1 cellular context compared by ENCODE assay signal in the genomic region with DNA sequence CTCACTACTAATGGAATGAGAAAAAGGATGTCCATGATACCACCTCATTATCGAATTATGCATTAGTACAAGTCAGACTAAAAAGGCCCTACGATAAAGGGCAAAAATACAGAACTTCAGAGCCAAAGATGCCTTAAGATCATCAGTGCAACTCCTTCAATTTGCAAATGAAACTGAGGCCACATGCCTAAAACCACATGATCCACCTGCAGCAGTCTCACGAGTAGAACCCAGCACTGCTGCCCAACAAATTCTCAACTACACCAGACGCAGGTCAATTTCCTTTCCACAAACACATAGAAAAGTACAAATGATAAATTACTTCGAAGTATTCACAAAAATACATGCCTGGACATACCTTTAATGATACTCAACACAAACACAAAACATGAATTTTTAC.
TF ChIP-seq lines count a peak whose summit lies in the region.

No MANE protein-coding gene starts in this region.

TF ChIP-seq in WTC11, 78 proteins besides CTCF, POLR2A, EP300 and RAD21:
- TF ChIP-seq, protein P1, sequence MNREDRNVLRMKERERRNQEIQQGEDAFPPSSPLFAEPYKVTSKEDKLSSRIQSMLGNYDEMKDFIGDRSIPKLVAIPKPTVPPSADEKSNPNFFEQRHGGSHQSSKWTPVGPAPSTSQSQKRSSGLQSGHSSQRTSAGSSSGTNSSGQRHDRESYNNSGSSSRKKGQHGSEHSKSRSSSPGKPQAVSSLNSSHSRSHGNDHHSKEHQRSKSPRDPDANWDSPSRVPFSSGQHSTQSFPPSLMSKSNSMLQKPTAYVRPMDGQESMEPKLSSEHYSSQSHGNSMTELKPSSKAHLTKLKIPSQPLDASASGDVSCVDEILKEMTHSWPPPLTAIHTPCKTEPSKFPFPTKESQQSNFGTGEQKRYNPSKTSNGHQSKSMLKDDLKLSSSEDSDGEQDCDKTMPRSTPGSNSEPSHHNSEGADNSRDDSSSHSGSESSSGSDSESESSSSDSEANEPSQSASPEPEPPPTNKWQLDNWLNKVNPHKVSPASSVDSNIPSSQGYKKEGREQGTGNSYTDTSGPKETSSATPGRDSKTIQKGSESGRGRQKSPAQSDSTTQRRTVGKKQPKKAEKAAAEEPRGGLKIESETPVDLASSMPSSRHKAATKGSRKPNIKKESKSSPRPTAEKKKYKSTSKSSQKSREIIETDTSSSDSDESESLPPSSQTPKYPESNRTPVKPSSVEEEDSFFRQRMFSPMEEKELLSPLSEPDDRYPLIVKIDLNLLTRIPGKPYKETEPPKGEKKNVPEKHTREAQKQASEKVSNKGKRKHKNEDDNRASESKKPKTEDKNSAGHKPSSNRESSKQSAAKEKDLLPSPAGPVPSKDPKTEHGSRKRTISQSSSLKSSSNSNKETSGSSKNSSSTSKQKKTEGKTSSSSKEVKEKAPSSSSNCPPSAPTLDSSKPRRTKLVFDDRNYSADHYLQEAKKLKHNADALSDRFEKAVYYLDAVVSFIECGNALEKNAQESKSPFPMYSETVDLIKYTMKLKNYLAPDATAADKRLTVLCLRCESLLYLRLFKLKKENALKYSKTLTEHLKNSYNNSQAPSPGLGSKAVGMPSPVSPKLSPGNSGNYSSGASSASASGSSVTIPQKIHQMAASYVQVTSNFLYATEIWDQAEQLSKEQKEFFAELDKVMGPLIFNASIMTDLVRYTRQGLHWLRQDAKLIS (CRISPR knock-in tag; IDR thresholded peaks at IDR 0.05; ENCODE audit: borderline replicate concordance), result no peak
- TF ChIP-seq PREB (CRISPR knock-in tag; IDR thresholded peaks at IDR 0.05; ENCODE audit: borderline replicate concordance) (no peak), USF2 (CRISPR knock-in tag; IDR thresholded peaks at IDR 0.05) (peak; percentile 26; the same call in 1 of the 2 replicates), MLX (CRISPR knock-in tag; IDR thresholded peaks at IDR 0.05) (no peak), JAZF1 (CRISPR knock-in tag; IDR thresholded peaks at IDR 0.05) (no peak), ZNF671 (CRISPR knock-in tag; IDR thresholded peaks at IDR 0.05) (no peak), ATF3 (CRISPR knock-in tag; conservative IDR thresholded peaks at IDR 0.05) (no peak)
- TF ChIP-seq, protein P2, sequence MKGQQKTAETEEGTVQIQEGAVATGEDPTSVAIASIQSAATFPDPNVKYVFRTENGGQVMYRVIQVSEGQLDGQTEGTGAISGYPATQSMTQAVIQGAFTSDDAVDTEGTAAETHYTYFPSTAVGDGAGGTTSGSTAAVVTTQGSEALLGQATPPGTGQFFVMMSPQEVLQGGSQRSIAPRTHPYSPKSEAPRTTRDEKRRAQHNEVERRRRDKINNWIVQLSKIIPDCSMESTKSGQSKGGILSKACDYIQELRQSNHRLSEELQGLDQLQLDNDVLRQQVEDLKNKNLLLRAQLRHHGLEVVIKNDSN (CRISPR knock-in tag; IDR thresholded peaks at IDR 0.05), result peak; percentile 27; the same call in 1 of the 2 replicates
TF ChIP-seq in WTC11: peak in this region for 2.
